8 cellular contexts compared by ENCODE assay signal in genomic region chr10:104300736-104301292, GRCh38. TPM values are rescaled to one million over a fixed set of nuclear protein-coding genes. Genes with fewer than 3 reads are reported as not detected.
DNase-seq lines count a peak whose midpoint lies in the region; ATAC-seq and TF ChIP-seq lines count a peak whose summit lies in the region.

No MANE protein-coding gene starts in this region.

- H3K79me1 ChIP-seq in IMR-90 (ENCODE audit: low read depth in 1 of 2, low read length in 2 of 2), result peaks cover 3 to 28% of the 10 kb centered on the region in 2 experiments; a peak in 2 of 4 replicates

- CTCF ChIA-PET in IMR-90 (lab: Yijun Ruan, JAX), result interaction anchor here (0.9 to 3.0 kb wide), 3 partner anchors 10 to 45 kb away, joined by 3 to 14 read pairs (median 6); no protein-coding TSS in a partner anchor

- H3K4me1 ChIP-seq in IMR-90 (ENCODE audit: control insufficient read depth, insufficient read depth, low read length), result peaks cover 31% of the 10 kb centered on the region
- peaks cover 32% of the 10 kb centered on the region for H3K4me1 ChIP-seq in SJSA1 (replicated peaks)
- H3K4me1 ChIP-seq in mucosa of descending colon (ENCODE audit: low read depth), result peaks cover 6% of the 10 kb centered on the region
- H3K4me1 ChIP-seq in upper lobe of right lung, result peaks cover 33% of the 10 kb centered on the region

- peak overlapping the region; percentile 90 for H2BK120ac ChIP-seq in IMR-90 (ENCODE audit: low read depth, low read length)

- intact Hi-C loops in IMR-90 (cut with micrococcal nuclease) (loop anchor here (2.0 kb wide), 1 partner anchor 28 kb away; no protein-coding TSS in a partner anchor), mucosa of descending colon (cut with DNase I, micrococcal nuclease) (loop anchor here in 1 of 2 donors (5.0 kb wide), 1 partner anchor 46 kb away; no protein-coding TSS in a partner anchor), upper lobe of right lung (cut with DNase I) (no loop called here)

- peaks cover 9% of the 10 kb centered on the region for H4K20me1 ChIP-seq in IMR-90 (ENCODE audit: insufficient read depth, low read length)

- H3K9me1 ChIP-seq in IMR-90 (ENCODE audit: insufficient read depth, low read length), result 0 out of 2 replicates have a peak, but pooled peaks cover 25% of the 10 kb centered on the region

- peak overlapping the region; percentile 85 for H2BK20ac ChIP-seq in IMR-90 (ENCODE audit: low read depth, low read length)

- TF ChIP-seq CTCF in AG10803 (conservative IDR thresholded peaks at IDR 0.05; ENCODE audit: low read length), result no peak; the same call in 1 of the 2 replicates
- TF ChIP-seq CTCF in IMR-90 (conservative IDR thresholded peaks at IDR 0.05; ENCODE audit: low read depth, low read length), result peak; percentile 29; the same call in 1 of the 2 replicates
- no peak for TF ChIP-seq CTCF in mucosa of descending colon (IDR thresholded peaks at IDR 0.05)
- TF ChIP-seq CTCF in upper lobe of right lung (IDR thresholded peaks at IDR 0.05), result no peak

- H3K27ac ChIP-seq in IMR-90 (ENCODE audit: insufficient read depth, low read length) (peak overlapping the region; percentile 89), SJSA1 (peak overlapping the region; percentile 69), upper lobe of right lung (peak overlapping the region; percentile 63)

- peak overlapping the region; percentile 79 for H3K56ac ChIP-seq in IMR-90 (ENCODE audit: extremely low read depth, insufficient read depth, low read length)

- H3K9me3 ChIP-seq in IMR-90 (ENCODE audit: control insufficient read depth, insufficient read depth, low read length) (no peaks in the 10 kb centered on the region), SJSA1 (replicated peaks) (0 out of 2 replicates have a peak, but pooled peaks cover 5% of the 10 kb centered on the region), mucosa of descending colon (no peaks in the 10 kb centered on the region), upper lobe of right lung (no peaks in the 10 kb centered on the region)

- in situ Hi-C loops in IMR-90 (cut with MboI; ENCODE audit: low sequenced_read_pairs), result no loop called here

- DNase-seq in AG10803 (ENCODE audit: low read depth) (peak; percentile 99), IMR-90 (peak; percentile 99), SJSA1 (ENCODE audit: low read depth in 1 of 2, low spot score in 2 of 2) (peak; percentile 67 to 79), epidermal melanocyte (ENCODE audit: insufficient read length, low spot score) (peak; percentile 69), mucosa of descending colon (peak in 2 of 3 donors; percentile 56 to 64), upper lobe of right lung (no peak), activated gamma-delta T cell (lab: John Stamatoyannopoulos, UW) (no peak)

- H3K4me2 ChIP-seq in IMR-90 (ENCODE audit: low read depth, low read length), result peak overlapping the region; percentile 50

- peak; percentile 39 for TF ChIP-seq RAD21 in IMR-90 (IDR thresholded peaks at IDR 0.05; ENCODE audit: low read length)

- H3K18ac ChIP-seq in IMR-90 (ENCODE audit: low read depth, low read length), result peak overlapping the region; percentile 75

- dilution Hi-C loops in IMR-90 (cut with HindIII; ENCODE audit: low sequenced_read_pairs, unreplicated experiment), result no loop called here

- peak overlapping the region; percentile 99 for H2AK5ac ChIP-seq in IMR-90 (ENCODE audit: low read depth, low read length)

- peak overlapping the region; percentile 98 for H2BK5ac ChIP-seq in IMR-90 (ENCODE audit: low read depth, low read length, poor library complexity, severe bottlenecking)

- no peaks in the 10 kb centered on the region for H3K36me3 ChIP-seq in IMR-90 (ENCODE audit: control insufficient read depth, insufficient read depth, low read length)
- H3K36me3 ChIP-seq in SJSA1, result no peaks in the 10 kb centered on the region
- H3K36me3 ChIP-seq in mucosa of descending colon (ENCODE audit: low read depth), result no peaks in the 10 kb centered on the region
- no peaks in the 10 kb centered on the region for H3K36me3 ChIP-seq in upper lobe of right lung

- H2AFZ ChIP-seq in IMR-90 (replicated peaks; ENCODE audit: low read length, poor library complexity), result peak overlapping the region; percentile 85

- H3K14ac ChIP-seq in IMR-90 (replicated peaks; ENCODE audit: low read depth, low read length), result peak overlapping the region; percentile 88

- POLR2A ChIA-PET in IMR-90 (lab: Charles Lee; ENCODE audit: unreplicated experiment), result no interaction called here

- WGBS in IMR-90 (ENCODE audit: extremely low coverage in 2 of 2, insufficient read length in 1 of 2), 2 experiments, result 0% methylated on average over 3 of the region's 7 CpGs; no CpG with 5 or more reads in 1 of the 2 experiments

- peak overlapping the region; percentile 96 for H4K91ac ChIP-seq in IMR-90 (ENCODE audit: insufficient read depth, low read depth, low read length)

- TF ChIP-seq POLR2A in IMR-90 (IDR thresholded peaks at IDR 0.05; ENCODE audit: low read depth, low read length), result peak; percentile 75

- peak overlapping the region; percentile 70 for H4K5ac ChIP-seq in IMR-90 (ENCODE audit: low read depth, low read length)

- peak overlapping the region; percentile 97 for H3K4ac ChIP-seq in IMR-90 (ENCODE audit: low read depth, low read length)

- no TSS peak for BruUV-seq in IMR-90 (replicated peaks; lab: Mats Ljungman, UMichigan)

- peak overlapping the region; percentile 97 for H2BK15ac ChIP-seq in IMR-90 (ENCODE audit: low read depth, low read length)

- peak overlapping the region; percentile 80 to 95 for H4K8ac ChIP-seq in IMR-90 (ENCODE audit: low read depth in 2 of 2, low read length in 2 of 2)

- H3K4me3 ChIP-seq in AG10803 (ENCODE audit: low read length) (peak overlapping the region; percentile 50), IMR-90 (ENCODE audit: insufficient read depth, low read depth, low read length) (no peak overlapping the region; the same call in 1 of the 2 replicates), SJSA1 (no peak overlapping the region), mucosa of descending colon (no peak overlapping the region), upper lobe of right lung (no peak overlapping the region)

- H3K9ac ChIP-seq in IMR-90 (ENCODE audit: low read depth, low read length), result peak overlapping the region; percentile 51

- H3K27me3 ChIP-seq in IMR-90 (ENCODE audit: control insufficient read depth, insufficient read depth, low read length) (no peaks in the 10 kb centered on the region), SJSA1 (replicated peaks) (no peaks in the 10 kb centered on the region), upper lobe of right lung (no peaks in the 10 kb centered on the region)

- H2AK9ac ChIP-seq in IMR-90 (replicated peaks; ENCODE audit: low read depth, low read length, poor library complexity), result peak overlapping the region; percentile 94

- H3K23ac ChIP-seq in IMR-90 (ENCODE audit: low read depth, low read length), result peak overlapping the region; percentile 87

- ATAC-seq in IMR-90 (ENCODE audit: low read depth) (peak; percentile 57), mucosa of descending colon (peak; percentile 68), upper lobe of right lung (peak; percentile 13), GM18858 (IDR thresholded peaks at IDR 0.05; ENCODE audit: unreplicated experiment) (no peak)

TF ChIP-seq in IMR-90, 13 proteins besides CTCF, POLR2A, EP300 and RAD21 (continues in another document):
- TF ChIP-seq USF2 (IDR thresholded peaks at IDR 0.05; ENCODE audit: low read depth, low read length) (no peak), FOS (IDR thresholded peaks at IDR 0.05; ENCODE audit: low read depth, low read length) (peak; percentile 87), CHD1 (IDR thresholded peaks at IDR 0.05; ENCODE audit: low read depth, low read length) (no peak; the same call in 1 of the 2 replicates), NFE2L2 (IDR thresholded peaks at IDR 0.05; ENCODE audit: low read depth, low read length) (peak; percentile 84)

RNA-seq across cellular contexts. Expression of gene GSTO2, which starts 31.8 kb away (rescaled TPM):
- 1.9 and 2.3 TPM in 2 replicates for total RNA-seq in IMR-90 (2012; rRNA removed)
- 1.1 and 1.4 TPM in 2 replicates for polyA plus RNA-seq in IMR-90 (2012; rRNA removed)
- polyA plus RNA-seq in IMR-90 (2012; cell fraction: cytosol; rRNA removed), result 1.0 and 3.0 TPM in 2 replicates
- polyA plus RNA-seq in IMR-90 (2012; cell fraction: nucleus; rRNA removed; ENCODE audit: low replicate concordance), result 1.2 and 2.8 TPM in 2 replicates
- total RNA-seq in SJSA1 (2014; rRNA removed; shearing (Covaris generic)), result 0.13 TPM in 1 of 2 replicates, not detected in the other
- 10 to 100 TPM in 2 of 3 donors, 1 to 10 TPM in 1; 5.4 to 19.7 (median 18.3) TPM for total RNA-seq in mucosa of descending colon
- total RNA-seq in upper lobe of right lung, result 9.1 TPM

RNA-seq across cellular contexts. Expression of gene ITPRIP, which starts 37.5 kb away (rescaled TPM):
- total RNA-seq in IMR-90 (2012; rRNA removed), result 7.2 and 7.5 TPM in 2 replicates
- 31.9 and 38.1 TPM in 2 replicates for polyA plus RNA-seq in IMR-90 (2012; rRNA removed)
- polyA plus RNA-seq in IMR-90 (2012; cell fraction: cytosol; rRNA removed), result 24.7 and 46.9 TPM in 2 replicates
- polyA plus RNA-seq in IMR-90 (2012; cell fraction: nucleus; rRNA removed; ENCODE audit: low replicate concordance), result 64.8 and 65.2 TPM in 2 replicates
- total RNA-seq in SJSA1 (2014; rRNA removed; shearing (Covaris generic)), result 3.8 and 4.2 TPM in 2 replicates
- total RNA-seq in mucosa of descending colon, result 10 to 100 TPM in 1 of 3 donors, 1 to 10 TPM in 2; 3.2 to 10.7 (median 5.7) TPM
- total RNA-seq in upper lobe of right lung, result 34.4 TPM

RNA-seq across cellular contexts. Expression of gene GSTO1, which starts 46.1 kb away (rescaled TPM):
- 258 and 330 TPM in 2 replicates for total RNA-seq in IMR-90 (2012; rRNA removed)
- 186 and 189 TPM in 2 replicates for polyA plus RNA-seq in IMR-90 (2012; rRNA removed)
- polyA plus RNA-seq in IMR-90 (2012; cell fraction: cytosol; rRNA removed), result 142 and 178 TPM in 2 replicates
- polyA plus RNA-seq in IMR-90 (2012; cell fraction: nucleus; rRNA removed; ENCODE audit: low replicate concordance), result 39.1 and 96.8 TPM in 2 replicates
- total RNA-seq in SJSA1 (2014; rRNA removed; shearing (Covaris generic)), result 186 and 247 TPM in 2 replicates
- total RNA-seq in mucosa of descending colon, result 10 to 100 TPM; 60.1 to 73.9 (median 62.9) TPM
- total RNA-seq in upper lobe of right lung, result 110 TPM

RNA-seq across cellular contexts. Expression of gene CFAP58, which starts 52.8 kb away (rescaled TPM):
- total RNA-seq in IMR-90 (2012; rRNA removed) (0.36 and 0.83 TPM in 2 replicates), mucosa of descending colon (under 1 TPM; 0.14 to 0.44 (median 0.17) TPM), upper lobe of right lung (0.14 TPM)
- 0.57 and 0.72 TPM in 2 replicates for polyA plus RNA-seq in IMR-90 (2012; rRNA removed)
- 0.03 and 0.09 TPM in 2 replicates for polyA plus RNA-seq in IMR-90 (2012; cell fraction: cytosol; rRNA removed)
- polyA plus RNA-seq in IMR-90 (2012; cell fraction: nucleus; rRNA removed; ENCODE audit: low replicate concordance), result 0.14 and 1.3 TPM in 2 replicates
- 0.34 and 1.5 TPM in 2 replicates for total RNA-seq in SJSA1 (2014; rRNA removed; shearing (Covaris generic))

Comparison
In these comparisons a context has a peak if more than half of its experiments do, and no peak if none do; other contexts are left out.
1. DNase-seq: peak in AG10803 (single experiment), IMR-90 (single experiment), SJSA1 (2 of 2), epidermal melanocyte (single experiment) and mucosa of descending colon (2 of 3); none in upper lobe of right lung (single experiment) and activated gamma-delta T cell (single experiment).
2. Peak in every context shown above with its lines, with median percentiles within 50 percentile points of each other: H3K27ac ChIP-seq.